In genomic region chr9:120161801-120162200, GRCh38 we compare ENCODE assay signal across 15 cellular contexts.
A peak's percentile ranks its signal among the peaks of the same experiment; 100 is the strongest.
DNase-seq lines count a peak whose midpoint lies in the region; TF ChIP-seq lines count a peak whose summit lies in the region.
"Had no signal": no experiment of that assay in that cellular context is flagged by ENCODE, and none has a peak within 500 bp of the region (broad histone marks: within the 10 kb centered on the region; RNA-seq: fewer than 3 reads in every experiment).

No MANE protein-coding gene starts in this region.

- H3K9ac ChIP-seq in SK-N-SH = no peak overlapping the region

- H4K20me1 ChIP-seq in SK-N-SH (ENCODE audit: insufficient read depth) = no peaks in the 10 kb centered on the region

- no peaks in the 10 kb centered on the region for H3K9me2 ChIP-seq in SK-N-SH

- H2AFZ ChIP-seq in SK-N-SH (ENCODE audit: low read depth) = no peak overlapping the region

- H3K4me2 ChIP-seq in SK-N-SH = no peak overlapping the region

- no peak overlapping the region for H3K4me3 Mint-ChIP-seq in progenitor cell of endocrine pancreas (ENCODE audit: low read depth)
- H3K4me3 Mint-ChIP-seq: T-helper 1 cell treated with Interleukin-12 subunit alpha and Interleukin-12 subunit beta and Interleukin-4 antibody, amounts not matched to agents 30 μg/mL and 1 μg/mL, for 36 hours had no signal

- H3K27ac Mint-ChIP-seq in progenitor cell of endocrine pancreas = peak overlapping the region; percentile 23
- H3K27ac Mint-ChIP-seq: T-helper 1 cell treated with Interleukin-12 subunit alpha and Interleukin-12 subunit beta and Interleukin-4 antibody, amounts not matched to agents 30 μg/mL and 1 μg/mL, for 36 hours had no signal

- no peaks in the 10 kb centered on the region for H3K9me3 ChIP-seq in SK-N-SH

- TF ChIP-seq RAD21 in SK-N-SH (IDR thresholded peaks at IDR 0.05; ENCODE audit: low read length) = no peak

- H3K27ac ChIP-seq in SK-N-SH (ENCODE audit: low read depth in 2 of 2, low read length in 1 of 2) = no peak overlapping the region
- H3K27ac ChIP-seq: HL-60 had no signal

- TF ChIP-seq EP300 in SK-N-SH (IDR thresholded peaks at IDR 0.05; ENCODE audit: borderline replicate concordance in 1 of 2, low read depth in 1 of 2, low read length in 1 of 2) = no peak

- H3K4me1 ChIP-seq in SK-N-SH (ENCODE audit: control insufficient read depth in 1 of 2, insufficient read depth in 2 of 2, low read depth in 1 of 2, low read length in 1 of 2) = no peaks in the 10 kb centered on the region

- DNase-seq in DMS53 (lab: John Stamatoyannopoulos, UW) = peak; percentile 36
- no peak for DNase-seq in DMS53 treated with DMSO at 0.1 percent for 48 hours (lab: John Stamatoyannopoulos, UW; ENCODE audit: unreplicated experiment)
- DNase-seq in NCI-H2171 treated with DMSO at 0.1 percent for 48 hours (lab: John Stamatoyannopoulos, UW) = peak; percentile 74
- peak; percentile 11 for DNase-seq in NCI-H748 treated with DMSO at 0.1 percent for 48 hours (lab: John Stamatoyannopoulos, UW)
- no peak for DNase-seq in progenitor cell of endocrine pancreas (ENCODE audit: low spot score, unreplicated experiment)
- DNase-seq in SK-N-SH = no peak
- no peak for DNase-seq in NCI-H2081 (lab: John Stamatoyannopoulos, UW)
- DNase-seq in AG20443 (ENCODE audit: low spot score) = no peak
- DNase-seq: C1 segment of cervical spinal cord; HCEC 1CT; NCI-H1105 treated with DMSO at 0.1 percent for 48 hours; NK-92 treated with Interleukin-12 subunit alpha and Interleukin-12 subunit beta, amount 100 ng/mL, for 24 hours; SHP77 treated with DMSO at 0.1 percent for 48 hours had no signal

- no peak overlapping the region for H3K4me3 ChIP-seq in SK-N-SH (ENCODE audit: low read depth in 2 of 2, low read length in 1 of 2)

- H3K9me3 Mint-ChIP-seq in progenitor cell of endocrine pancreas (ENCODE audit: low read depth) = peaks cover 3% of the 10 kb centered on the region
- H3K9me3 Mint-ChIP-seq: T-helper 1 cell treated with Interleukin-12 subunit alpha and Interleukin-12 subunit beta and Interleukin-4 antibody, amounts not matched to agents 30 μg/mL and 1 μg/mL, for 36 hours had no signal

- H3K27me3 ChIP-seq in SK-N-SH (ENCODE audit: insufficient read depth) = no peaks in the 10 kb centered on the region

- no peaks in the 10 kb centered on the region for H3K27me3 Mint-ChIP-seq in progenitor cell of endocrine pancreas

- no peaks in the 10 kb centered on the region for H3K36me3 Mint-ChIP-seq in progenitor cell of endocrine pancreas (ENCODE audit: insufficient read depth)

- H3F3A ChIP-seq in SK-N-SH (replicated peaks; ENCODE audit: insufficient read depth) = no peaks in the 10 kb centered on the region

- WGBS in SK-N-SH (ENCODE audit: low lambda C conversion rate) = 9% methylated on average over 6 of the region's 7 CpGs

- POLR2A ChIA-PET in SK-N-SH (lab: Yijun Ruan, JAX) = no interaction called here

- H3K36me3 ChIP-seq in SK-N-SH (replicated peaks in 1 of 2; ENCODE audit: control insufficient read depth in 1 of 2, insufficient read depth in 2 of 2, low read length in 1 of 2) = no peaks in the 10 kb centered on the region

- TF ChIP-seq CTCF in progenitor cell of endocrine pancreas (IDR thresholded peaks at IDR 0.05; ENCODE audit: unreplicated experiment) (no peak), SK-N-SH (IDR thresholded peaks at IDR 0.05) (no peak)

- H3K79me2 ChIP-seq in SK-N-SH (ENCODE audit: insufficient read depth) = no peaks in the 10 kb centered on the region

- H3K4me1 Mint-ChIP-seq in progenitor cell of endocrine pancreas (ENCODE audit: low read depth) = peaks cover 11% of the 10 kb centered on the region

- CTCF ChIA-PET in SK-N-SH (lab: Yijun Ruan, JAX) = no interaction called here

TF ChIP-seq in SK-N-SH, 30 proteins besides CTCF, POLR2A, EP300 and RAD21:
- TF ChIP-seq GATA2 (CRISPR knock-in tag; IDR thresholded peaks at IDR 0.05) (no peak), YY1 (IDR thresholded peaks at IDR 0.05; ENCODE audit: low read depth) (no peak), JUND (IDR thresholded peaks at IDR 0.05) (no peak), POLR2AphosphoS5 (IDR thresholded peaks at IDR 0.05; ENCODE audit: low read depth, low read length) (no peak), IRF3 (IDR thresholded peaks at IDR 0.05; ENCODE audit: low read depth, low read length) (no peak), GABPA (IDR thresholded peaks at IDR 0.05; ENCODE audit: low read depth) (no peak), TEAD4 (IDR thresholded peaks at IDR 0.05; ENCODE audit: borderline replicate concordance, insufficient read depth) (no peak), NFIC (IDR thresholded peaks at IDR 0.05; ENCODE audit: borderline replicate concordance) (no peak), NRF1 (IDR thresholded peaks at IDR 0.05; ENCODE audit: low read depth, low read length) (no peak), FOXJ3 (CRISPR knock-in tag; IDR thresholded peaks at IDR 0.05) (no peak), REST (IDR thresholded peaks at IDR 0.05; ENCODE audit: low read depth, low read length) (no peak), MAX (IDR thresholded peaks at IDR 0.05; ENCODE audit: low read depth) (no peak), RFX5 (IDR thresholded peaks at IDR 0.05; ENCODE audit: low read length) (no peak)
- TF ChIP-seq, protein P1, sequence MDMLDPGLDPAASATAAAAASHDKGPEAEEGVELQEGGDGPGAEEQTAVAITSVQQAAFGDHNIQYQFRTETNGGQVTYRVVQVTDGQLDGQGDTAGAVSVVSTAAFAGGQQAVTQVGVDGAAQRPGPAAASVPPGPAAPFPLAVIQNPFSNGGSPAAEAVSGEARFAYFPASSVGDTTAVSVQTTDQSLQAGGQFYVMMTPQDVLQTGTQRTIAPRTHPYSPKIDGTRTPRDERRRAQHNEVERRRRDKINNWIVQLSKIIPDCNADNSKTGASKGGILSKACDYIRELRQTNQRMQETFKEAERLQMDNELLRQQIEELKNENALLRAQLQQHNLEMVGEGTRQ (IDR thresholded peaks at IDR 0.05; ENCODE audit: borderline replicate concordance, low read depth, low read length) = no peak
- TF ChIP-seq, protein P2, sequence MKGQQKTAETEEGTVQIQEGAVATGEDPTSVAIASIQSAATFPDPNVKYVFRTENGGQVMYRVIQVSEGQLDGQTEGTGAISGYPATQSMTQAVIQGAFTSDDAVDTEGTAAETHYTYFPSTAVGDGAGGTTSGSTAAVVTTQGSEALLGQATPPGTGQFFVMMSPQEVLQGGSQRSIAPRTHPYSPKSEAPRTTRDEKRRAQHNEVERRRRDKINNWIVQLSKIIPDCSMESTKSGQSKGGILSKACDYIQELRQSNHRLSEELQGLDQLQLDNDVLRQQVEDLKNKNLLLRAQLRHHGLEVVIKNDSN (IDR thresholded peaks at IDR 0.05; ENCODE audit: borderline replicate concordance, low read depth) = no peak
- TF ChIP-seq, protein P3, sequence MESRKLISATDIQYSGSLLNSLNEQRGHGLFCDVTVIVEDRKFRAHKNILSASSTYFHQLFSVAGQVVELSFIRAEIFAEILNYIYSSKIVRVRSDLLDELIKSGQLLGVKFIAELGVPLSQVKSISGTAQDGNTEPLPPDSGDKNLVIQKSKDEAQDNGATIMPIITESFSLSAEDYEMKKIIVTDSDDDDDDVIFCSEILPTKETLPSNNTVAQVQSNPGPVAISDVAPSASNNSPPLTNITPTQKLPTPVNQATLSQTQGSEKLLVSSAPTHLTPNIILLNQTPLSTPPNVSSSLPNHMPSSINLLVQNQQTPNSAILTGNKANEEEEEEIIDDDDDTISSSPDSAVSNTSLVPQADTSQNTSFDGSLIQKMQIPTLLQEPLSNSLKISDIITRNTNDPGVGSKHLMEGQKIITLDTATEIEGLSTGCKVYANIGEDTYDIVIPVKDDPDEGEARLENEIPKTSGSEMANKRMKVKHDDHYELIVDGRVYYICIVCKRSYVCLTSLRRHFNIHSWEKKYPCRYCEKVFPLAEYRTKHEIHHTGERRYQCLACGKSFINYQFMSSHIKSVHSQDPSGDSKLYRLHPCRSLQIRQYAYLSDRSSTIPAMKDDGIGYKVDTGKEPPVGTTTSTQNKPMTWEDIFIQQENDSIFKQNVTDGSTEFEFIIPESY (IDR thresholded peaks at IDR 0.05; ENCODE audit: borderline replicate concordance, low read depth) = no peak

Comparison
In these comparisons a context has a peak if more than half of its experiments do, and no peak if none do; other contexts are left out.
1. DNase-seq: peak in DMS53 (single experiment), NCI-H2171 treated with DMSO at 0.1 percent for 48 hours (single experiment) and NCI-H748 treated with DMSO at 0.1 percent for 48 hours (single experiment); none in DMS53 treated with DMSO at 0.1 percent for 48 hours (single experiment), progenitor cell of endocrine pancreas (single experiment), SK-N-SH (single experiment), NCI-H2081 (0 of 2) and AG20443 (single experiment).